In genomic region chr6:149360536-149360935, GRCh38 we compare ENCODE assay signal across 9 cellular contexts.
"Had no signal": no experiment of that assay in that cellular context is flagged by ENCODE, and none has a peak within 500 bp of the region (broad histone marks: within the 10 kb centered on the region; RNA-seq: fewer than 3 reads in every experiment).

No MANE protein-coding gene starts in this region.

- ATAC-seq: gastroesophageal sphincter, heart right ventricle, left colon had no signal

- H3K9me3 ChIP-seq: gastroesophageal sphincter, SK-N-SH, thyroid gland had no signal

- DNase-seq: activated CD8-positive, alpha-beta memory T cell treated with anti-CD3 and anti-CD28 coated beads for 24 hours; activated effector memory CD4-positive, alpha-beta T cell treated with anti-CD3 and anti-CD28 coated beads, Interleukin-2, amount 50 U/mL, for 16 hours; heart right ventricle; left colon; SK-N-SH; stimulated activated CD4-positive, alpha-beta T cell treated with anti-CD3 and anti-CD28 coated beads, Interleukin-1b, Interleukin-23, amount 100 ng/mL, for 48 hours; thyroid gland; WERI-Rb-1 had no signal
